ENCODE assay signal across 18 cellular contexts in genomic region chr1:5911871-5912271, GRCh38.
DNase-seq lines count a peak whose midpoint lies in the region; ATAC-seq, FAIRE-seq and TF ChIP-seq lines count a peak whose summit lies in the region.
"Had no signal": no experiment of that assay in that cellular context is flagged by ENCODE, and none has a peak within 500 bp of the region (broad histone marks: within the 10 kb centered on the region; RNA-seq: fewer than 3 reads in every experiment).

No MANE protein-coding gene starts in this region.

- no peaks in the 10 kb centered on the region for H3K27me3 ChIP-seq in right cardiac atrium (ENCODE audit: control insufficient read depth, insufficient read depth)
- no peaks in the 10 kb centered on the region for H3K27me3 ChIP-seq in neuronal stem cell (ENCODE audit: control insufficient read depth in 3 of 3, insufficient read depth in 3 of 3, low read depth in 1 of 3, low read length in 3 of 3)
- no peaks in the 10 kb centered on the region for H3K27me3 ChIP-seq in prostate gland (replicated peaks; ENCODE audit: insufficient read depth)
- no peaks in the 10 kb centered on the region for H3K27me3 ChIP-seq in pancreas
- H3K27me3 ChIP-seq: Peyer's patch had no signal

- no peak for ATAC-seq in right cardiac atrium
- no peak for ATAC-seq in pancreas

- FAIRE-seq in GM12892 (lab: Jason Lieb, UNC) (no peak), pancreas (lab: Jason Lieb, UNC) (no peak)
- FAIRE-seq: A204.1, H54 had no signal

- DNase-seq in cardiac septum (ENCODE audit: low spot score) (peak; percentile 17), right cardiac atrium (no peak), coronary artery (ENCODE audit: low spot score) (peak; percentile 33), neuronal stem cell (ENCODE audit: low spot score) (no peak), prostate gland (ENCODE audit: low spot score) (no peak), GM12892 (ENCODE audit: insufficient read length) (no peak), pancreas (no peak)
- DNase-seq in stimulated activated CD4-positive, alpha-beta T cell treated with anti-CD3 and anti-CD28 coated beads, Interleukin-4, amount 100 ng/mL, for 1 hour: no peak
- DNase-seq: DMS79, KG1, NCI-H1105 treated with DMSO at 0.1 percent for 48 hours, NCI-H2029 treated with DMSO at 0.1 percent for 48 hours, NCI-H345, NCI-H524, NCI-H774, Peyer's patch had no signal

- TF ChIP-seq POLR2A in prostate gland (IDR thresholded peaks at IDR 0.05) (no peak), GM12892 (IDR thresholded peaks at IDR 0.05; ENCODE audit: low read depth, low read length) (no peak)

- no peak overlapping the region for H2AK5ac ChIP-seq in neuronal stem cell (ENCODE audit: low read depth, low read length)

- intact Hi-C loops in cardiac septum (cut with DNase I): no loop called here
- intact Hi-C loops in right cardiac atrium (cut with DNase I): loop anchor here in 2 of 4 donors (10.0 kb wide), 3 partner anchors 167 to 1257 kb away; partner anchors contain the start of gene AJAP1 (in 1 of the 2)
- intact Hi-C loops in prostate gland (cut with DNase I): no loop called here
- intact Hi-C loops in pancreas (cut with DNase I): no loop called here

- H3K14ac ChIP-seq in neuronal stem cell (ENCODE audit: low read length): peak overlapping the region; percentile 99

- H3K27ac ChIP-seq in right cardiac atrium (ENCODE audit: low read length): no peak overlapping the region
- no peak overlapping the region for H3K27ac ChIP-seq in coronary artery
- no peak overlapping the region for H3K27ac ChIP-seq in neuronal stem cell (replicated peaks; ENCODE audit: low read length)
- H3K27ac ChIP-seq in prostate gland: no peak overlapping the region
- H3K27ac ChIP-seq in pancreas: no peak overlapping the region
- H3K27ac ChIP-seq: Peyer's patch had no signal

- no peak overlapping the region for H3K4me2 ChIP-seq in neuronal stem cell (ENCODE audit: insufficient read depth, low read length, poor library complexity, severe bottlenecking)

- H2BK120ac ChIP-seq in neuronal stem cell (ENCODE audit: low read depth, low read length): no peak overlapping the region

- H3K4ac ChIP-seq in neuronal stem cell (ENCODE audit: low read length): no peak overlapping the region

- no peak overlapping the region for H2BK15ac ChIP-seq in neuronal stem cell (ENCODE audit: low read length)

- no peak overlapping the region for H4K8ac ChIP-seq in neuronal stem cell (ENCODE audit: low read depth, low read length)

- H2BK5ac ChIP-seq in neuronal stem cell (ENCODE audit: low read length): no peak overlapping the region

- H3K18ac ChIP-seq in neuronal stem cell (ENCODE audit: low read length): peak overlapping the region; percentile 78

- H3K36me3 ChIP-seq in neuronal stem cell (replicated peaks in 1 of 2; ENCODE audit: control insufficient read depth in 2 of 2, insufficient read depth in 2 of 2, low read length in 2 of 2): peaks cover 0 to 3% of the 10 kb centered on the region in 2 donors
- H3K36me3 ChIP-seq in prostate gland: no peaks in the 10 kb centered on the region
- H3K36me3 ChIP-seq in pancreas: no peaks in the 10 kb centered on the region
- H3K36me3 ChIP-seq: Peyer's patch had no signal

- TF ChIP-seq CTCF in coronary artery (IDR thresholded peaks at IDR 0.05): no peak
- no peak for TF ChIP-seq CTCF in prostate gland (IDR thresholded peaks at IDR 0.05)
- TF ChIP-seq CTCF in pancreas (IDR thresholded peaks at IDR 0.05): no peak

- no peaks in the 10 kb centered on the region for H3K79me1 ChIP-seq in neuronal stem cell (ENCODE audit: low read depth, low read length)

- H2AFZ ChIP-seq in neuronal stem cell (ENCODE audit: low read length): no peak overlapping the region

- no peak overlapping the region for H2BK12ac ChIP-seq in neuronal stem cell (ENCODE audit: low read length)

- no peak overlapping the region for H3K23ac ChIP-seq in neuronal stem cell (ENCODE audit: low read depth, low read length, poor library complexity)

- H3K9me3 ChIP-seq in right cardiac atrium (ENCODE audit: control insufficient read depth, low read length): no peaks in the 10 kb centered on the region
- H3K9me3 ChIP-seq in neuronal stem cell (replicated peaks in 1 of 2; ENCODE audit: control insufficient read depth in 2 of 2, insufficient read depth in 1 of 2, low read depth in 1 of 2, low read length in 2 of 2): no peaks in the 10 kb centered on the region
- no peaks in the 10 kb centered on the region for H3K9me3 ChIP-seq in prostate gland
- H3K9me3 ChIP-seq in pancreas: no peaks in the 10 kb centered on the region
- H3K9me3 ChIP-seq: Peyer's patch had no signal

- H3K4me1 ChIP-seq in right cardiac atrium (ENCODE audit: control insufficient read depth, insufficient read depth, low read length): no peaks in the 10 kb centered on the region
- peaks cover 10 to 16% of the 10 kb centered on the region in 2 donors for H3K4me1 ChIP-seq in neuronal stem cell (ENCODE audit: control insufficient read depth in 2 of 2, insufficient read depth in 1 of 2, low read depth in 1 of 2, low read length in 2 of 2)
- no peaks in the 10 kb centered on the region for H3K4me1 ChIP-seq in prostate gland (replicated peaks)
- H3K4me1 ChIP-seq in pancreas: peaks cover 0 to 3% (median 0%) of the 10 kb centered on the region in 3 donors

- 96% methylated on average over 19 of the region's 19 CpGs for WGBS in right cardiac atrium
- no CpG with 5 or more reads among the region's 19 CpGs for WGBS in neuronal stem cell (ENCODE audit: extremely low coverage in 2 of 2, insufficient read length in 2 of 2, insufficient replicate concordance in 1 of 2), 2 donors
- 93% methylated on average over 19 of the region's 19 CpGs for WGBS in prostate gland
- WGBS in pancreas, 2 donors: 95 to 96% methylated on average over 19 of the region's 19 CpGs

- no peak overlapping the region for H4K91ac ChIP-seq in neuronal stem cell (ENCODE audit: low read depth, low read length, poor library complexity)

- H3K4me3 ChIP-seq in right cardiac atrium (ENCODE audit: low read length) (no peak overlapping the region), coronary artery (no peak overlapping the region), neuronal stem cell (ENCODE audit: low read length in 2 of 2) (no peak overlapping the region), prostate gland (no peak overlapping the region), pancreas (no peak overlapping the region)
- H3K4me3 ChIP-seq: Peyer's patch had no signal

- peak overlapping the region; percentile 82 for H3K9ac ChIP-seq in neuronal stem cell (ENCODE audit: low read depth, low read length, poor library complexity)

Comparison
In these comparisons a context has a peak if more than half of its experiments do, and no peak if none do; other contexts are left out.
1. DNase-seq: peak in cardiac septum (single experiment) and coronary artery (single experiment); none in right cardiac atrium (0 of 3), neuronal stem cell (single experiment), prostate gland (single experiment), stimulated activated CD4-positive, alpha-beta T cell treated with anti-CD3 and anti-CD28 coated beads, Interleukin-4, amount 100 ng/mL, for 1 hour (single experiment), GM12892 (single experiment) and pancreas (0 of 6).